Comparison of ENCODE assay signal across 8 cellular contexts in the genomic region with DNA sequence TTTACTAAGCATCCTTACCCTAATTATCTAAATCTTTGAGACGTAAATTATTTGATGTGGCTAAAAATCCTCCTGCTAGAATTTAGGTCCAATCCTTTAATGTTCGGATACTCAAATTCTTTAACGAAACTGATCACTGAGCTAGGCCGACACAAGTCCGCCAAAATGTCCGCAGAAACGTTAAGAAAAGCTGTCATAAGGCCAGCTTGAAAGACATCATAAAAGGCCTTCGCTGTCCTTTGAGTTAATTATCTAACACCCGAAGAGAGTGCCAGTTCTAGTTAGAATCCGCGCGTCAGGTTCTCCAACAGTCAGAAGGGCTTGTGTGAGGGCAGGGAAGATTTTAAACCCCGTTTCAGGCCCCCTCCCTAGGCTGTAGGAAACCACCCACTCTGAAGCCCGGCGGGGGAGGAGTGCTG. TPM values are rescaled to one million over a fixed set of nuclear protein-coding genes. Genes with fewer than 3 reads are reported as not detected.
DNase-seq lines count a peak whose midpoint lies in the region; ATAC-seq lines count a peak whose summit lies in the region.

No MANE protein-coding gene starts in this region.

- H3K4me3 ChIP-seq in mononuclear cell (ENCODE audit: low read length), result peak overlapping the region; percentile 97

- H3K9me3 Mint-ChIP-seq in IgD-negative memory B cell, result no peaks in the 10 kb centered on the region

- H3K4me1 Mint-ChIP-seq in IgD-negative memory B cell, result peaks cover 29 to 55% (median 34%) of the 10 kb centered on the region in 3 donors

- H3K27me3 Mint-ChIP-seq in IgD-negative memory B cell, result no peaks in the 10 kb centered on the region

- peak overlapping the region; percentile 99 for H3K27ac ChIP-seq in caudate nucleus (ENCODE audit: low read depth, low read length)

- no peaks in the 10 kb centered on the region for H3K36me3 Mint-ChIP-seq in IgD-negative memory B cell

- DNase-seq in COLO829 (ENCODE audit: low spot score), result peak; percentile 80
- no peak for DNase-seq in caudate nucleus (lab: John Stamatoyannopoulos, UW)
- no peak for DNase-seq in NCI-H446 treated with DMSO at 0.1 percent for 48 hours (lab: John Stamatoyannopoulos, UW)
- DNase-seq in HT-29 (ENCODE audit: low spot score), result no peak

- H3K4me1 ChIP-seq in mononuclear cell (ENCODE audit: insufficient read depth, low read length), result peaks cover 30% of the 10 kb centered on the region

- peak overlapping the region; percentile 99 to 100 (median 99) for H3K27ac Mint-ChIP-seq in IgD-negative memory B cell

- H3K27me3 ChIP-seq in mononuclear cell (ENCODE audit: insufficient read depth, low read length), result no peaks in the 10 kb centered on the region

- peak overlapping the region; percentile 90 to 99 (median 98) for H3K4me3 Mint-ChIP-seq in IgD-negative memory B cell

- ATAC-seq in HG03439 (IDR thresholded peaks at IDR 0.05; ENCODE audit: unreplicated experiment) (no peak), HG03280 (IDR thresholded peaks at IDR 0.05; ENCODE audit: unreplicated experiment) (no peak)

- H3K9me3 ChIP-seq in mononuclear cell (ENCODE audit: low read depth, low read length), result no peaks in the 10 kb centered on the region

RNA-seq across cellular contexts. Expression of gene CLTC, which starts 0.8 kb away (rescaled TPM):
- 27.8 TPM for polyA plus RNA-seq in IgD-negative memory B cell
- total RNA-seq in mononuclear cell, result 112 TPM
- total RNA-seq in HT-29 (2014; rRNA removed; shearing (Covaris generic)), result 78.9 and 92.0 TPM in 2 replicates

RNA-seq across cellular contexts. Expression of gene DHX40, which starts 53.5 kb away (rescaled TPM):
- polyA plus RNA-seq in IgD-negative memory B cell, result 17.6 TPM
- 85.1 TPM for total RNA-seq in mononuclear cell
- 16.9 and 18.5 TPM in 2 replicates for total RNA-seq in HT-29 (2014; rRNA removed; shearing (Covaris generic))
